19 cellular contexts compared by ENCODE assay signal in the genomic region with DNA sequence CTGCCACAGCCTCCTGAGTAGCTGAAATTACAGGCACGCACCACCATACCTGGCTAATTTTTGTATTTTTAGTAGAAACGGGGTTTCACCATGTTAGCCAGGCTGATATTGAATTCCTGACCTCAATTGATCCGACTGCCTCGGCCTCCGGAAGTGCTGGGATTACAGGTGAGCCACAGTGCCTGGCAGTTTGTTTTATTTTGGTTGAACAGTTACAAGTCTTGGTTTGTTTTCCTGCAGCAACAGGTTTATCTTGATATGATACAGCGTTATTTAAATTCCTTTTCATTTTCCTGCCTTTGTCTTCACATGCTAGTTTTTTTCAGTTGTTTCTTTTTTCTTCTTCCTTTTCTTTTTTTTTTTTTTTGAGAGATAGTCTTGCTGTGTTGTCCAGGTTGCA. TPM values are rescaled to one million over a fixed set of nuclear protein-coding genes. Genes with fewer than 3 reads are reported as not detected.
A peak's percentile ranks its signal among the peaks of the same experiment; 100 is the strongest.
DNase-seq lines count a peak whose midpoint lies in the region; ATAC-seq and TF ChIP-seq lines count a peak whose summit lies in the region.
"Had no signal": no experiment of that assay in that cellular context is flagged by ENCODE, and none has a peak within 500 bp of the region (broad histone marks: within the 10 kb centered on the region; RNA-seq: fewer than 3 reads in every experiment).

No MANE protein-coding gene starts in this region.

- no peak for DNase-seq in activated T-cell treated with anti-CD3 and anti-CD28 coated beads, Interleukin-2, amount 50 U/mL, for 72 hours
- DNase-seq in activated T-cell treated with anti-CD3 and anti-CD28 coated beads, Interleukin-2, amount 50 U/mL, for 4 hours = no peak
- no peak for DNase-seq in WTC11 (ENCODE audit: low spot score)
- no peak for DNase-seq in glutamatergic neuron
- DNase-seq in activated CD8-positive, alpha-beta memory T cell treated with anti-CD3 and anti-CD28 coated beads, Interleukin-2, amount 50 U/mL, for 4 hours = no peak
- DNase-seq: ACHN; CD4-positive, alpha-beta T cell; COR-L47; DND-41; H7; HFFc6; KG1; NCI-H1092 treated with DMSO at 0.1 percent for 48 hours; NCI-H226; NK-92 treated with Interleukin-12 subunit alpha and Interleukin-12 subunit beta, amount 100 ng/mL, for 24 hours had no signal

- no peak for ATAC-seq in activated T-cell treated with anti-CD3 and anti-CD28 coated beads, Interleukin-2, amount 50 U/mL, for 72 hours (replicated peaks in 1 of 2)
- no peak for ATAC-seq in activated T-cell treated with anti-CD3 and anti-CD28 coated beads, Interleukin-2, amount 50 U/mL, for 4 hours
- ATAC-seq in WTC11 (no peak), GM19452 (IDR thresholded peaks at IDR 0.05; ENCODE audit: unreplicated experiment) (no peak), HG03175 (IDR thresholded peaks at IDR 0.05; ENCODE audit: unreplicated experiment) (no peak)
- no peak for ATAC-seq in stimulated activated memory B cell treated with anti-CD40 and anti-IgM and Interleukin-4, amounts not matched to agents 10 μg/mL and 1 μg/mL and 100 μg/mL, for 72 hours
- ATAC-seq: GM12878 had no signal

- no peaks in the 10 kb centered on the region for H3K27me3 Mint-ChIP-seq in activated T-cell treated with anti-CD3 and anti-CD28 coated beads, Interleukin-2, amount 50 U/mL, for 72 hours (ENCODE audit: low read depth)
- H3K27me3 Mint-ChIP-seq in activated T-cell treated with anti-CD3 and anti-CD28 coated beads, Interleukin-2, amount 50 U/mL, for 4 hours (ENCODE audit: low read depth) = no peaks in the 10 kb centered on the region
- peaks cover 3% of the 10 kb centered on the region; the same call in 1 of the 2 replicates for H3K27me3 Mint-ChIP-seq in WTC11 (ENCODE audit: low read depth)
- peaks cover 14% of the 10 kb centered on the region for H3K27me3 Mint-ChIP-seq in glutamatergic neuron (ENCODE audit: unreplicated experiment)
- no peaks in the 10 kb centered on the region for H3K27me3 Mint-ChIP-seq in stimulated activated memory B cell treated with anti-CD40 and anti-IgM and Interleukin-4, amounts not matched to agents 10 μg/mL and 1 μg/mL and 100 μg/mL, for 72 hours
- H3K27me3 Mint-ChIP-seq: CD4-positive, alpha-beta T cell had no signal

- POLR2A ChIA-PET in WTC11 (lab: Charles Lee) = no interaction called here

- no peak overlapping the region for H3K4me3 Mint-ChIP-seq in activated T-cell treated with anti-CD3 and anti-CD28 coated beads, Interleukin-2, amount 50 U/mL, for 72 hours
- H3K4me3 Mint-ChIP-seq in activated T-cell treated with anti-CD3 and anti-CD28 coated beads, Interleukin-2, amount 50 U/mL, for 4 hours = no peak overlapping the region
- H3K4me3 Mint-ChIP-seq in WTC11 (no peak overlapping the region), glutamatergic neuron (ENCODE audit: unreplicated experiment) (no peak overlapping the region)
- no peak overlapping the region for H3K4me3 Mint-ChIP-seq in stimulated activated memory B cell treated with anti-CD40 and anti-IgM and Interleukin-4, amounts not matched to agents 10 μg/mL and 1 μg/mL and 100 μg/mL, for 72 hours
- H3K4me3 Mint-ChIP-seq: HFFc6 had no signal

- no peak for TF ChIP-seq CTCF in WTC11 (IDR thresholded peaks at IDR 0.05)
- TF ChIP-seq CTCF in glutamatergic neuron (IDR thresholded peaks at IDR 0.05; ENCODE audit: partially characterized antibody, unreplicated experiment) = no peak

- H3K27ac Mint-ChIP-seq in activated T-cell treated with anti-CD3 and anti-CD28 coated beads, Interleukin-2, amount 50 U/mL, for 72 hours = peak overlapping the region; percentile 27
- H3K27ac Mint-ChIP-seq in WTC11 (peak overlapping the region; percentile 26; the same call in 1 of the 2 replicates), glutamatergic neuron (ENCODE audit: unreplicated experiment) (peak overlapping the region; percentile 8)
- peak overlapping the region; percentile 39 for H3K27ac Mint-ChIP-seq in stimulated activated memory B cell treated with anti-CD40 and anti-IgM and Interleukin-4, amounts not matched to agents 10 μg/mL and 1 μg/mL and 100 μg/mL, for 72 hours
- H3K27ac Mint-ChIP-seq: CD4-positive, alpha-beta T cell; HFFc6 had no signal

- peaks cover 4 to 16% of the 10 kb centered on the region in 2 donors for H3K36me3 Mint-ChIP-seq in activated T-cell treated with anti-CD3 and anti-CD28 coated beads, Interleukin-2, amount 50 U/mL, for 72 hours (ENCODE audit: insufficient read depth in 2 of 2)
- H3K36me3 Mint-ChIP-seq in activated T-cell treated with anti-CD3 and anti-CD28 coated beads, Interleukin-2, amount 50 U/mL, for 4 hours (ENCODE audit: insufficient read depth) = peaks cover 18% of the 10 kb centered on the region
- H3K36me3 Mint-ChIP-seq in WTC11 (peaks cover 42% of the 10 kb centered on the region), glutamatergic neuron (ENCODE audit: unreplicated experiment) (no peaks in the 10 kb centered on the region)
- peaks cover 28% of the 10 kb centered on the region for H3K36me3 Mint-ChIP-seq in stimulated activated memory B cell treated with anti-CD40 and anti-IgM and Interleukin-4, amounts not matched to agents 10 μg/mL and 1 μg/mL and 100 μg/mL, for 72 hours

- CTCF ChIA-PET in WTC11 (lab: Charles Lee) = no interaction called here

- H3K9me3 Mint-ChIP-seq in activated T-cell treated with anti-CD3 and anti-CD28 coated beads, Interleukin-2, amount 50 U/mL, for 72 hours = no peaks in the 10 kb centered on the region
- H3K9me3 Mint-ChIP-seq in activated T-cell treated with anti-CD3 and anti-CD28 coated beads, Interleukin-2, amount 50 U/mL, for 4 hours = no peaks in the 10 kb centered on the region
- H3K9me3 Mint-ChIP-seq in WTC11 (no peaks in the 10 kb centered on the region), glutamatergic neuron (ENCODE audit: unreplicated experiment) (peaks cover 12% of the 10 kb centered on the region)
- H3K9me3 Mint-ChIP-seq in stimulated activated memory B cell treated with anti-CD40 and anti-IgM and Interleukin-4, amounts not matched to agents 10 μg/mL and 1 μg/mL and 100 μg/mL, for 72 hours = no peaks in the 10 kb centered on the region
- H3K9me3 Mint-ChIP-seq: CD4-positive, alpha-beta T cell; HFFc6 had no signal

- peaks cover 12% of the 10 kb centered on the region for H3K4me1 Mint-ChIP-seq in activated T-cell treated with anti-CD3 and anti-CD28 coated beads, Interleukin-2, amount 50 U/mL, for 72 hours (ENCODE audit: low read depth)
- peaks cover 11% of the 10 kb centered on the region for H3K4me1 Mint-ChIP-seq in activated T-cell treated with anti-CD3 and anti-CD28 coated beads, Interleukin-2, amount 50 U/mL, for 4 hours (ENCODE audit: low read depth)
- H3K4me1 Mint-ChIP-seq in WTC11 = peaks cover 22% of the 10 kb centered on the region
- peaks cover 25% of the 10 kb centered on the region for H3K4me1 Mint-ChIP-seq in glutamatergic neuron (ENCODE audit: low read depth, unreplicated experiment)
- H3K4me1 Mint-ChIP-seq in stimulated activated memory B cell treated with anti-CD40 and anti-IgM and Interleukin-4, amounts not matched to agents 10 μg/mL and 1 μg/mL and 100 μg/mL, for 72 hours = peaks cover 16% of the 10 kb centered on the region

TF ChIP-seq in WTC11, 78 proteins besides CTCF, POLR2A, EP300 and RAD21 (continues in another document):
- TF ChIP-seq ZNF671 (CRISPR knock-in tag; IDR thresholded peaks at IDR 0.05) = no peak
- TF ChIP-seq TEAD4 (CRISPR knock-in tag; IDR thresholded peaks at IDR 0.05) = no peak
- TF ChIP-seq, protein P1, sequence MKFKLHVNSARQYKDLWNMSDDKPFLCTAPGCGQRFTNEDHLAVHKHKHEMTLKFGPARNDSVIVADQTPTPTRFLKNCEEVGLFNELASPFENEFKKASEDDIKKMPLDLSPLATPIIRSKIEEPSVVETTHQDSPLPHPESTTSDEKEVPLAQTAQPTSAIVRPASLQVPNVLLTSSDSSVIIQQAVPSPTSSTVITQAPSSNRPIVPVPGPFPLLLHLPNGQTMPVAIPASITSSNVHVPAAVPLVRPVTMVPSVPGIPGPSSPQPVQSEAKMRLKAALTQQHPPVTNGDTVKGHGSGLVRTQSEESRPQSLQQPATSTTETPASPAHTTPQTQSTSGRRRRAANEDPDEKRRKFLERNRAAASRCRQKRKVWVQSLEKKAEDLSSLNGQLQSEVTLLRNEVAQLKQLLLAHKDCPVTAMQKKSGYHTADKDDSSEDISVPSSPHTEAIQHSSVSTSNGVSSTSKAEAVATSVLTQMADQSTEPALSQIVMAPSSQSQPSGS (CRISPR knock-in tag; IDR thresholded peaks at IDR 0.05; ENCODE audit: borderline replicate concordance, low read depth) = no peak
- TF ChIP-seq NR1H2 (CRISPR knock-in tag; IDR thresholded peaks at IDR 0.05) = no peak

RNA-seq across cellular contexts. Expression of a gene that starts 4.0 kb away (rescaled TPM):
- total RNA-seq in activated T-cell treated with anti-CD3 and anti-CD28 coated beads, Interleukin-2, amount 50 U/mL, for 72 hours = 100 to 1,000 TPM; 730 to 898 TPM
- 100 to 1,000 TPM; 580 to 683 (median 586) TPM for total RNA-seq in activated T-cell treated with anti-CD3 and anti-CD28 coated beads, Interleukin-2, amount 50 U/mL, for 4 hours
- total RNA-seq in WTC11 (2021) (244 to 334 TPM (median 265 TPM) in 3 replicates), glutamatergic neuron (ENCODE audit: unreplicated experiment) (221 TPM)

RNA-seq across cellular contexts. Expression of a gene that starts 37.3 kb away (rescaled TPM):
- total RNA-seq in activated T-cell treated with anti-CD3 and anti-CD28 coated beads, Interleukin-2, amount 50 U/mL, for 72 hours = 100 to 1,000 TPM; 101 to 104 TPM
- total RNA-seq in activated T-cell treated with anti-CD3 and anti-CD28 coated beads, Interleukin-2, amount 50 U/mL, for 4 hours = 100 to 1,000 TPM; 228 to 254 (median 235) TPM
- total RNA-seq in WTC11 (2021) = 82.7 to 110 TPM (median 85.2 TPM) in 3 replicates
- 69.0 TPM for total RNA-seq in glutamatergic neuron (ENCODE audit: unreplicated experiment)

RNA-seq across cellular contexts. Expression of a gene that starts 44.1 kb away (rescaled TPM):
- 1 to 10 TPM in 1 of 2 donors, under 1 TPM in 1; 0.77 to 1.5 TPM for total RNA-seq in activated T-cell treated with anti-CD3 and anti-CD28 coated beads, Interleukin-2, amount 50 U/mL, for 72 hours
- total RNA-seq in activated T-cell treated with anti-CD3 and anti-CD28 coated beads, Interleukin-2, amount 50 U/mL, for 4 hours = under 1 TPM; 0.63 to 0.92 (median 0.89) TPM
- total RNA-seq in WTC11 (2021) (0.44 TPM in 1 of 3 replicates, not detected in the others), glutamatergic neuron (ENCODE audit: unreplicated experiment) (1.0 TPM)
- total RNA-seq: H7, HFFc6 had no signal

RNA-seq across cellular contexts. Expression of a gene that starts 44.5 kb away (rescaled TPM):
- total RNA-seq in activated T-cell treated with anti-CD3 and anti-CD28 coated beads, Interleukin-2, amount 50 U/mL, for 72 hours = not detected
- not detected for total RNA-seq in activated T-cell treated with anti-CD3 and anti-CD28 coated beads, Interleukin-2, amount 50 U/mL, for 4 hours
- total RNA-seq in WTC11 (2021) (not detected in 3 replicates), glutamatergic neuron (ENCODE audit: unreplicated experiment) (not detected)
- total RNA-seq: CD4-positive, alpha-beta T cell; GM12878; H7; HFFc6 had no signal

RNA-seq across cellular contexts. Expression of a gene that starts 44.9 kb away (rescaled TPM):
- 10 to 100 TPM; 53.9 to 70.1 TPM for total RNA-seq in activated T-cell treated with anti-CD3 and anti-CD28 coated beads, Interleukin-2, amount 50 U/mL, for 72 hours
- total RNA-seq in activated T-cell treated with anti-CD3 and anti-CD28 coated beads, Interleukin-2, amount 50 U/mL, for 4 hours = 10 to 100 TPM; 22.3 to 31.6 (median 28.4) TPM
- 27.2 to 30.2 TPM (median 28.0 TPM) in 3 replicates for total RNA-seq in WTC11 (2021)
- total RNA-seq in glutamatergic neuron (ENCODE audit: unreplicated experiment) = 40.7 TPM
